In genomic region chr7:105664816-105665525, GRCh38 we compare ENCODE assay signal across 10 cellular contexts.
DNase-seq lines count a peak whose midpoint lies in the region; ATAC-seq lines count a peak whose summit lies in the region.
"Had no signal": no experiment of that assay in that cellular context is flagged by ENCODE, and none has a peak within 500 bp of the region (broad histone marks: within the 10 kb centered on the region; RNA-seq: fewer than 3 reads in every experiment).

No MANE protein-coding gene starts in this region.

- DNase-seq in DMS153 treated with DMSO at 0.1 percent for 48 hours (lab: John Stamatoyannopoulos, UW; ENCODE audit: unreplicated experiment) (peak; percentile 88), NCI-H1092 (lab: John Stamatoyannopoulos, UW) (peak; percentile 82), RKO (ENCODE audit: low spot score) (peak; percentile 61), kidney glomerular epithelial cell (lab: John Stamatoyannopoulos, UW) (peak; percentile 9), left cardiac atrium (no peak), NCI-H226 (no peak)
- no peak for DNase-seq in activated CD8-positive, alpha-beta memory T cell treated with anti-CD3 and anti-CD28 coated beads, Interleukin-2, amount 50 U/mL, for 48 hours
- DNase-seq: activated CD4-positive, alpha-beta T cell treated with anti-CD3 and anti-CD28 coated beads, Interleukin-2, amount 50 U/mL, for 1 hour; MM.1S had no signal

- intact Hi-C loops in left cardiac atrium (cut with DNase I), result no loop called here

- ATAC-seq in GM18511 (IDR thresholded peaks at IDR 0.05; ENCODE audit: unreplicated experiment), result no peak
- no peak for ATAC-seq in left cardiac atrium

Comparison
In these comparisons a context has a peak if more than half of its experiments do, and no peak if none do; other contexts are left out.
1. DNase-seq: peak in DMS153 treated with DMSO at 0.1 percent for 48 hours (single experiment), NCI-H1092 (single experiment), RKO (single experiment) and kidney glomerular epithelial cell (single experiment); none in left cardiac atrium (single experiment), NCI-H226 (single experiment) and activated CD8-positive, alpha-beta memory T cell treated with anti-CD3 and anti-CD28 coated beads, Interleukin-2, amount 50 U/mL, for 48 hours (single experiment).